ENCODE assay signal across 8 cellular contexts in the genomic region with DNA sequence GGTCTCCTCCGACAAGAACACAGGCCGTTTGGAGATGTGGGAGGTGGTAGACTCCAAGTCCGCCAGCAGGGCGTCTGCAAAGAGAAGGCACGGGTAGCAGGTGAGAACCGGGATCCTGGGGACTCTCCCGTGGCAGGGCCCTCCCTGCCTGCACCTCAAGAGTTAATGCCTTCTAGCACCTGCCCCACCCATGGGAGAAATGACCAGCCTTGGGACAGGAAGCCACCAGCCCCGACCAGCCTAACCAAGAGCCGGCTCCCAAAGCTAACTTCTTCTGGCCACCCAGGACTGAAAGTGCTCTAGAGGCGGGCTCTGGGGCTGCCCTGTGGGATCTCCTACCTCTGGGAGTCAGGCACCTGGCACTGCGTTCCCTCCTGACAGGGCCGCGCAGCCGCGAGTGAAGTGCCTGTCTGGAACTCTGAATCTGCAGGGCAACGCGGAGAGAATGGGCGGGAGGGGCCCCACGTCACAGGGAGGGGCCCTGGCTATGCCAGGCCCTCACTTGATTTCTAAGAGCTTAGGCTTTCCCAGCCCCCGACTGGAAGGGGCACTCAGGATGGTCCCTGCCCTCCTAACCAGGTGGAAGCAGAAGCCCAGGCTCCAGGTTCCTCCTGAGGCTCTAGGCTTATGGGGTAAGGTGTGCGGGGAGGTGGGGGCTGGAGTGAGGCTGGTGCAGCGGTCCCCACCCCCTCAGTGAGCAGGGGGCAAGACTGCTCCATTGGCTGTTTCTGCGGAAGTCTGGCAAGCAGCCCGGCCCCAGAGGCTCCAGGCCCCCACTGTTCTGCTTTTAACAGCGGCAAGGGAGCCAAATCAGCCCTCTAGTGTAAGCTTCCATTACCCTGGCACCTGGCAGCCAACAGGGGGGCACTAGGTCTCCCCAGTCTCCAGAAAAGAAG. TPM values are rescaled to one million over a fixed set of nuclear protein-coding genes. Genes with fewer than 3 reads are reported as not detected.
DNase-seq lines count a peak whose midpoint lies in the region; ATAC-seq and TF ChIP-seq lines count a peak whose summit lies in the region.

No MANE protein-coding gene starts in this region.

- peaks cover 21% of the 10 kb centered on the region for H3K4me1 ChIP-seq in GM23338 (ENCODE audit: insufficient read depth)
- H3K4me1 ChIP-seq in gastroesophageal sphincter = peaks cover 0 to 60% (median 45%) of the 10 kb centered on the region in 3 donors
- H3K4me1 ChIP-seq in skeletal muscle satellite cell (ENCODE audit: control insufficient read depth, insufficient read depth, low read length) = peaks cover 58% of the 10 kb centered on the region

- H3K9ac ChIP-seq in skeletal muscle satellite cell (ENCODE audit: low read depth, low read length) = peak overlapping the region; percentile 0

- ATAC-seq in GM23338 = no peak
- ATAC-seq in gastroesophageal sphincter = peak; percentile 56
- no peak for ATAC-seq in HG03108 (IDR thresholded peaks at IDR 0.05; ENCODE audit: unreplicated experiment)
- ATAC-seq in HG02885 (IDR thresholded peaks at IDR 0.05; ENCODE audit: poor library complexity, unreplicated experiment) = no peak

- WGBS in gastroesophageal sphincter (ENCODE audit: low coverage in 1 of 2), 2 donors = 27% methylated on average over 9 of the region's 25 CpGs; no CpG with 5 or more reads in 1 of the 2 donors

- H3K27ac Mint-ChIP-seq in GM23338 = peak overlapping the region; percentile 62; the same call in 1 of the 2 replicates

- peaks cover 10% of the 10 kb centered on the region; the same call in 1 of the 2 replicates for H3F3A ChIP-seq in GM23338 (replicated peaks; ENCODE audit: low read depth)

- no peak for TF ChIP-seq POLR2A in gastroesophageal sphincter (IDR thresholded peaks at IDR 0.05)

- TF ChIP-seq CTCF in GM23338 (conservative IDR thresholded peaks at IDR 0.05; ENCODE audit: low read depth in 2 of 2) (no peak), gastroesophageal sphincter (IDR thresholded peaks at IDR 0.05) (no peak)

- no peak overlapping the region for H3K4me2 ChIP-seq in GM23338
- H3K4me2 ChIP-seq in skeletal muscle satellite cell (ENCODE audit: low read length) = peak overlapping the region; percentile 27

- TF ChIP-seq EP300 in gastroesophageal sphincter (IDR thresholded peaks at IDR 0.05) = no peak

- no peaks in the 10 kb centered on the region; the same call in 1 of the 2 replicates for H3K36me3 ChIP-seq in GM23338 (ENCODE audit: insufficient read depth)
- peaks cover 0 to 59% of the 10 kb centered on the region in 2 donors for H3K36me3 ChIP-seq in gastroesophageal sphincter
- H3K36me3 ChIP-seq in skeletal muscle satellite cell (ENCODE audit: insufficient read depth, low read length) = peaks cover 72% of the 10 kb centered on the region

- peaks cover 32% of the 10 kb centered on the region for H3K27me3 Mint-ChIP-seq in GM23338 (ENCODE audit: insufficient read depth, low read depth, poor library complexity)

- no peak overlapping the region for H2AFZ ChIP-seq in GM23338

- peaks cover 42% of the 10 kb centered on the region for H3K4me1 Mint-ChIP-seq in GM23338

- H3K36me3 Mint-ChIP-seq in GM23338 (ENCODE audit: low read depth) = peaks cover 45% of the 10 kb centered on the region

- H3K79me2 ChIP-seq in GM23338 (replicated peaks; ENCODE audit: insufficient read depth) = peaks cover 22% of the 10 kb centered on the region

- peaks cover 2% of the 10 kb centered on the region; the same call in 1 of the 2 replicates for H4K20me1 ChIP-seq in GM23338 (replicated peaks; ENCODE audit: insufficient read depth)

- no peaks in the 10 kb centered on the region for H3K9me2 ChIP-seq in GM23338 (ENCODE audit: insufficient read depth)

- DNase-seq in GM23338 (ENCODE audit: low spot score) (no peak), NCI-H69 (lab: John Stamatoyannopoulos, UW) (peak; percentile 94)
- DNase-seq in activated effector memory CD4-positive, alpha-beta T cell treated with anti-CD3 and anti-CD28 coated beads, Interleukin-2, amount 50 U/mL, for 16 hours = no peak
- no peak for DNase-seq in effector CD4-positive, alpha-beta T cell

- H3K4me3 ChIP-seq in GM23338 (no peak overlapping the region), gastroesophageal sphincter (peak overlapping the region in 1 of 2 donors; percentile 31), skeletal muscle satellite cell (ENCODE audit: low read length) (no peak overlapping the region)

- H3K27me3 ChIP-seq in GM23338 (ENCODE audit: insufficient read depth) (no peaks in the 10 kb centered on the region), gastroesophageal sphincter (no peaks in the 10 kb centered on the region), skeletal muscle satellite cell (ENCODE audit: control insufficient read depth, insufficient read depth, low read length) (no peaks in the 10 kb centered on the region)

- no peak overlapping the region for H3K4me3 Mint-ChIP-seq in GM23338

- H3K9me3 Mint-ChIP-seq in GM23338 = no peaks in the 10 kb centered on the region

- no peaks in the 10 kb centered on the region for H3K9me3 ChIP-seq in gastroesophageal sphincter
- no peaks in the 10 kb centered on the region for H3K9me3 ChIP-seq in skeletal muscle satellite cell (replicated peaks; ENCODE audit: low read length)

- H3K27ac ChIP-seq in GM23338 (ENCODE audit: low read depth) (no peak overlapping the region), gastroesophageal sphincter (peak overlapping the region in 3 of 4 donors; percentile 71 to 76 (median 72))

TF ChIP-seq in GM23338, 12 proteins besides CTCF, POLR2A, EP300 and RAD21 (continues in another document):
- no peak for TF ChIP-seq CREB1 (CRISPR knock-in tag; IDR thresholded peaks at IDR 0.05; ENCODE audit: low read depth)
- TF ChIP-seq, protein P1, sequence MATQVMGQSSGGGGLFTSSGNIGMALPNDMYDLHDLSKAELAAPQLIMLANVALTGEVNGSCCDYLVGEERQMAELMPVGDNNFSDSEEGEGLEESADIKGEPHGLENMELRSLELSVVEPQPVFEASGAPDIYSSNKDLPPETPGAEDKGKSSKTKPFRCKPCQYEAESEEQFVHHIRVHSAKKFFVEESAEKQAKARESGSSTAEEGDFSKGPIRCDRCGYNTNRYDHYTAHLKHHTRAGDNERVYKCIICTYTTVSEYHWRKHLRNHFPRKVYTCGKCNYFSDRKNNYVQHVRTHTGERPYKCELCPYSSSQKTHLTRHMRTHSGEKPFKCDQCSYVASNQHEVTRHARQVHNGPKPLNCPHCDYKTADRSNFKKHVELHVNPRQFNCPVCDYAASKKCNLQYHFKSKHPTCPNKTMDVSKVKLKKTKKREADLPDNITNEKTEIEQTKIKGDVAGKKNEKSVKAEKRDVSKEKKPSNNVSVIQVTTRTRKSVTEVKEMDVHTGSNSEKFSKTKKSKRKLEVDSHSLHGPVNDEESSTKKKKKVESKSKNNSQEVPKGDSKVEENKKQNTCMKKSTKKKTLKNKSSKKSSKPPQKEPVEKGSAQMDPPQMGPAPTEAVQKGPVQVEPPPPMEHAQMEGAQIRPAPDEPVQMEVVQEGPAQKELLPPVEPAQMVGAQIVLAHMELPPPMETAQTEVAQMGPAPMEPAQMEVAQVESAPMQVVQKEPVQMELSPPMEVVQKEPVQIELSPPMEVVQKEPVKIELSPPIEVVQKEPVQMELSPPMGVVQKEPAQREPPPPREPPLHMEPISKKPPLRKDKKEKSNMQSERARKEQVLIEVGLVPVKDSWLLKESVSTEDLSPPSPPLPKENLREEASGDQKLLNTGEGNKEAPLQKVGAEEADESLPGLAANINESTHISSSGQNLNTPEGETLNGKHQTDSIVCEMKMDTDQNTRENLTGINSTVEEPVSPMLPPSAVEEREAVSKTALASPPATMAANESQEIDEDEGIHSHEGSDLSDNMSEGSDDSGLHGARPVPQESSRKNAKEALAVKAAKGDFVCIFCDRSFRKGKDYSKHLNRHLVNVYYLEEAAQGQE (IDR thresholded peaks at IDR 0.05; ENCODE audit: unreplicated experiment) = no peak
- no peak for TF ChIP-seq EZH2 (IDR thresholded peaks at IDR 0.05; ENCODE audit: low read depth, unreplicated experiment)
- no peak for TF ChIP-seq ZNF331 (CRISPR knock-in tag; IDR thresholded peaks at IDR 0.05; ENCODE audit: low read depth)
- no peak for TF ChIP-seq EZH2phosphoT487 (IDR thresholded peaks at IDR 0.05; ENCODE audit: unreplicated experiment)
- no peak for TF ChIP-seq NANOG (IDR thresholded peaks at IDR 0.05; ENCODE audit: borderline replicate concordance)
- TF ChIP-seq JUNB (IDR thresholded peaks at IDR 0.05; ENCODE audit: unreplicated experiment) = no peak
- no peak for TF ChIP-seq ZNF114 (CRISPR knock-in tag; IDR thresholded peaks at IDR 0.05)
- TF ChIP-seq, protein P2, sequence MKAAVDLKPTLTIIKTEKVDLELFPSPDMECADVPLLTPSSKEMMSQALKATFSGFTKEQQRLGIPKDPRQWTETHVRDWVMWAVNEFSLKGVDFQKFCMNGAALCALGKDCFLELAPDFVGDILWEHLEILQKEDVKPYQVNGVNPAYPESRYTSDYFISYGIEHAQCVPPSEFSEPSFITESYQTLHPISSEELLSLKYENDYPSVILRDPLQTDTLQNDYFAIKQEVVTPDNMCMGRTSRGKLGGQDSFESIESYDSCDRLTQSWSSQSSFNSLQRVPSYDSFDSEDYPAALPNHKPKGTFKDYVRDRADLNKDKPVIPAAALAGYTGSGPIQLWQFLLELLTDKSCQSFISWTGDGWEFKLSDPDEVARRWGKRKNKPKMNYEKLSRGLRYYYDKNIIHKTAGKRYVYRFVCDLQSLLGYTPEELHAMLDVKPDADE (IDR thresholded peaks at IDR 0.05) = no peak
- TF ChIP-seq POLR2AphosphoS5 (IDR thresholded peaks at IDR 0.05; ENCODE audit: low read depth) = no peak

RNA-seq across cellular contexts. Expression of a gene that starts 23.6 kb away (rescaled TPM):
- total RNA-seq in GM23338 (2014; rRNA removed; shearing (Covaris generic)) = 4,855 and 4,916 TPM in 2 replicates
- 2,219 and 2,404 TPM in 2 replicates for polyA plus RNA-seq in GM23338 (2016; fragmentation: Nextera tagmentation; extraction: Ambion mirVana)
- 1,000 to 10,000 TPM; 1,730 to 2,825 (median 2,260) TPM for total RNA-seq in gastroesophageal sphincter
- 2,666 and 4,433 TPM in 2 replicates for total RNA-seq in skeletal muscle satellite cell (2012; rRNA removed)

RNA-seq across cellular contexts. Expression of a gene that starts 30.0 kb away (rescaled TPM):
- total RNA-seq in GM23338 (2014; rRNA removed; shearing (Covaris generic)) = 141 and 177 TPM in 2 replicates
- 18.0 and 18.2 TPM in 2 replicates for polyA plus RNA-seq in GM23338 (2016; fragmentation: Nextera tagmentation; extraction: Ambion mirVana)
- total RNA-seq in gastroesophageal sphincter = 10 to 100 TPM; 39.3 to 82.2 (median 56.0) TPM
- total RNA-seq in skeletal muscle satellite cell (2012; rRNA removed) = 117 and 149 TPM in 2 replicates

RNA-seq across cellular contexts. Expression of a gene that starts 41.0 kb away (rescaled TPM):
- 69.3 and 76.0 TPM in 2 replicates for total RNA-seq in GM23338 (2014; rRNA removed; shearing (Covaris generic))
- 38.4 and 39.0 TPM in 2 replicates for polyA plus RNA-seq in GM23338 (2016; fragmentation: Nextera tagmentation; extraction: Ambion mirVana)
- 10 to 100 TPM; 43.2 to 80.4 (median 59.4) TPM for total RNA-seq in gastroesophageal sphincter
- total RNA-seq in skeletal muscle satellite cell (2012; rRNA removed) = 116 and 118 TPM in 2 replicates
